Comparison of ENCODE assay signal across 8 cellular contexts in the genomic region with DNA sequence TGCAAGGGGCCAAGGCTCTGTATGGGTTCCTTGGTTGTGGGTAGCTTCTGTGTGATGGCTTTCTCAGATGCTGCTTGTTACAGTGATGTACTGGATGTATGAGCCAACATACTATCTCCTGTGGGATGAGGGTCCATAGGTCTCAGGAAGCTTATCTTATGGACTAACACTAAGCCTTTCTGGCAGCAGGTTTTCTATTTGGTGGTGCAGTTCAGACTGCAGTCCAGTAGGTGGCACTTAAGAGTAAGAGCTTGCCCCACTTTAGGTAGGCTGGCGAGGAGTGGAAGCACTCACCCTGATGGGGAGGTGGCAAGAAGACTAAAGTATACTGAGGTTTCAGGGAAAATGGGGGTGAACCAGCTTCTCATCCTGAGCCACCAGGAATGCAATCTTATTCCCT.
DNase-seq lines count a peak whose midpoint lies in the region; ATAC-seq, FAIRE-seq and TF ChIP-seq lines count a peak whose summit lies in the region.

No MANE protein-coding gene starts in this region.

- H3K18ac ChIP-seq in mesenchymal stem cell (ENCODE audit: low read depth in 1 of 2, low read length in 2 of 2): no peak overlapping the region

- H3K9me2 ChIP-seq in PC-3 (replicated peaks; ENCODE audit: low read length): no peaks in the 10 kb centered on the region

- no peak overlapping the region for H3K4me2 ChIP-seq in PC-3 (ENCODE audit: low read length)
- no peak overlapping the region for H3K4me2 ChIP-seq in K562 (ENCODE audit: insufficient read depth, low read length)
- no peak overlapping the region for H3K4me2 ChIP-seq in mesenchymal stem cell (ENCODE audit: low read length, poor library complexity, severe bottlenecking)

- no peak overlapping the region for H2AK5ac ChIP-seq in mesenchymal stem cell (ENCODE audit: low read length, severe bottlenecking)

- H3K4me3 ChIP-seq in AG04449 (ENCODE audit: low read depth, low read length): no peak overlapping the region
- H3K4me3 ChIP-seq in PC-3 (ENCODE audit: low read length): no peak overlapping the region
- H3K4me3 ChIP-seq in K562: no peak overlapping the region
- no peak overlapping the region for H3K4me3 ChIP-seq in mesenchymal stem cell (ENCODE audit: insufficient read depth in 1 of 2, low read depth in 1 of 2, low read length in 2 of 2)

- ATAC-seq in HG02885 (IDR thresholded peaks at IDR 0.05; ENCODE audit: poor library complexity, unreplicated experiment): peak; percentile 79
- no peak for ATAC-seq in PC-3
- ATAC-seq in K562: peak; percentile 76

- peak; percentile 8 to 47; a peak in 2 of 4 replicates for TF ChIP-seq RAD21 in K562 (CRISPR knock-in tag; conservative IDR thresholded peaks at IDR 0.05 in 1 of 2, IDR thresholded peaks at IDR 0.05 in 1 of 2)

- H2BK5ac ChIP-seq in mesenchymal stem cell (ENCODE audit: low read depth, low read length, poor library complexity, severe bottlenecking): no peak overlapping the region

- no peak overlapping the region for H2AFZ ChIP-seq in PC-3 (ENCODE audit: low read length)
- H2AFZ ChIP-seq in K562 (ENCODE audit: low read depth, low read length): no peak overlapping the region
- no peak overlapping the region for H2AFZ ChIP-seq in mesenchymal stem cell (ENCODE audit: low read depth, low read length)

- WGBS in K562 (ENCODE audit: insufficient coverage, low coverage, missing lambda C conversion rate): 0% methylated on average over 1 of the region's 1 CpG
- WGBS in mesenchymal stem cell: 43% methylated on average over 1 of the region's 1 CpG

- no peaks in the 10 kb centered on the region for H3K79me1 ChIP-seq in mesenchymal stem cell (replicated peaks; ENCODE audit: low read length, poor library complexity, severe bottlenecking)

- H3K9ac ChIP-seq in PC-3 (ENCODE audit: low read length) (no peak overlapping the region), K562 (ENCODE audit: insufficient read depth in 1 of 2, low read depth in 2 of 2, low read length in 2 of 2) (no peak overlapping the region), mesenchymal stem cell (ENCODE audit: low read length) (no peak overlapping the region)

- peak; percentile 36 for TF ChIP-seq CTCF in AG04449 (IDR thresholded peaks at IDR 0.05; ENCODE audit: insufficient read depth, low read length, missing control alignments)
- TF ChIP-seq CTCF in GM12872 (IDR thresholded peaks at IDR 0.05; ENCODE audit: insufficient read depth, low read depth, low read length): peak; percentile 76
- TF ChIP-seq CTCF in PC-3 (conservative IDR thresholded peaks at IDR 0.05; ENCODE audit: low read depth, low read length): peak; percentile 70
- peak; percentile 44 to 60 (median 59); a peak in 5 of 6 replicates for TF ChIP-seq CTCF in K562 (IDR thresholded peaks at IDR 0.05 in 2 of 3, conservative IDR thresholded peaks at IDR 0.05 in 1 of 3; ENCODE audit: insufficient read depth in 2 of 3, low read depth in 1 of 3, low read length in 3 of 3)

- CTCF ChIA-PET in AG04449 (lab: Yijun Ruan, JAX) (no interaction called here), PC-3 (lab: Charles Lee) (interaction anchor here (0.6 kb wide), 1 partner anchor 207 kb away, joined by 3 read pairs; no protein-coding TSS in a partner anchor), K562 (lab: Yijun Ruan, JAX; ENCODE audit: low intra/inter-chr PET ratio) (interaction anchor here (0.8 to 1.0 kb wide), 2 partner anchors 208 to 209 kb away, joined by 3 to 7 read pairs; no protein-coding TSS in a partner anchor)

- H4K20me1 ChIP-seq in PC-3 (ENCODE audit: low read length): no peaks in the 10 kb centered on the region
- 0 out of 2 replicates have a peak, but pooled peaks cover 3% of the 10 kb centered on the region for H4K20me1 ChIP-seq in K562 (replicated peaks; ENCODE audit: control insufficient read depth, insufficient read depth, low read length)

- H3K27me3 ChIP-seq in PC-3 (ENCODE audit: low read length) (no peaks in the 10 kb centered on the region), K562 (ENCODE audit: control insufficient read depth in 2 of 2, insufficient read depth in 2 of 2, low read length in 2 of 2) (no peaks in the 10 kb centered on the region), mesenchymal stem cell (ENCODE audit: control insufficient read depth in 1 of 2, insufficient read depth in 1 of 2, low read length in 2 of 2) (peaks cover 0 to 10% of the 10 kb centered on the region in 2 experiments)

- H3K9me1 ChIP-seq in K562 (ENCODE audit: control insufficient read depth, insufficient read depth, low read length): no peaks in the 10 kb centered on the region

- no peaks in the 10 kb centered on the region for H3F3A ChIP-seq in PC-3 (ENCODE audit: low read length, unreplicated experiment)

- FAIRE-seq in K562 (lab: Jason Lieb, UNC): no peak

- no peak for TF ChIP-seq EP300 in K562 (IDR thresholded peaks at IDR 0.05; ENCODE audit: low read length)

- no peak overlapping the region for H4K91ac ChIP-seq in mesenchymal stem cell (ENCODE audit: low read length)

- TF ChIP-seq POLR2A in K562 (conservative IDR thresholded peaks at IDR 0.05): no peak

- H3K4ac ChIP-seq in mesenchymal stem cell (ENCODE audit: low read depth in 1 of 2, low read length in 2 of 2): no peak overlapping the region

- H3K4me1 ChIP-seq in PC-3 (ENCODE audit: insufficient read depth, low read length) (no peaks in the 10 kb centered on the region), K562 (replicated peaks in 1 of 2; ENCODE audit: control insufficient read depth in 2 of 2, insufficient read depth in 2 of 2, low read length in 2 of 2) (no peaks in the 10 kb centered on the region), mesenchymal stem cell (ENCODE audit: control insufficient read depth, insufficient read depth, low read depth, low read length) (no peaks in the 10 kb centered on the region)

- POLR2A ChIA-PET in AG04449 (lab: Yijun Ruan, JAX): interaction anchor here (0.7 kb wide), 1 partner anchor 571 kb away, joined by 3 read pairs; no protein-coding TSS in a partner anchor
- POLR2A ChIA-PET in PC-3 (lab: Charles Lee; ENCODE audit: unreplicated experiment): no interaction called here
- POLR2A ChIA-PET in K562 (lab: Yijun Ruan, JAX): no interaction called here

- no peak overlapping the region for H4K8ac ChIP-seq in mesenchymal stem cell (ENCODE audit: low read length)

- no peaks in the 10 kb centered on the region for H3K9me3 ChIP-seq in PC-3 (ENCODE audit: low read length)
- no peaks in the 10 kb centered on the region for H3K9me3 ChIP-seq in K562 (replicated peaks; ENCODE audit: control insufficient read depth, insufficient read depth, low read depth, low read length)
- H3K9me3 ChIP-seq in mesenchymal stem cell (ENCODE audit: control insufficient read depth, low read length): no peaks in the 10 kb centered on the region

- DNase-seq in AG04449 (ENCODE audit: low read depth, low spot score) (no peak), PC-3 (peak; percentile 55), K562 (ENCODE audit: extremely low read depth in 1 of 4, low spot score in 3 of 4) (peak; percentile 11 to 40 (median 20)), mesenchymal stem cell (peak; percentile 23), NCI-H1048 (lab: John Stamatoyannopoulos, UW) (no peak), NCI-H2196 (lab: John Stamatoyannopoulos, UW; ENCODE audit: unreplicated experiment) (no peak)

- H3K79me2 ChIP-seq in PC-3 (ENCODE audit: low read length) (no peaks in the 10 kb centered on the region), K562 (ENCODE audit: control insufficient read depth, insufficient read depth, low read length) (no peaks in the 10 kb centered on the region)

- no peak overlapping the region for H2BK120ac ChIP-seq in mesenchymal stem cell (ENCODE audit: low read depth, low read length)

- no peak overlapping the region for H2BK12ac ChIP-seq in mesenchymal stem cell (ENCODE audit: low read length in 2 of 2)

- H2BK15ac ChIP-seq in mesenchymal stem cell (ENCODE audit: low read depth, poor library complexity, severe bottlenecking): no peak overlapping the region

- BruUV-seq in PC-3 (replicated peaks; lab: Mats Ljungman, UMichigan): no TSS peak
- no TSS peak for BruUV-seq in K562 (replicated peaks; lab: Mats Ljungman, UMichigan)

- no peak overlapping the region for H3K23ac ChIP-seq in mesenchymal stem cell (ENCODE audit: low read length in 2 of 2)

- intact Hi-C loops in PC-3 (cut with micrococcal nuclease): loop anchor here (2.0 to 10.0 kb wide), 2 partner anchors 209 to 405 kb away; no protein-coding TSS in a partner anchor
- intact Hi-C loops in K562 (cut with micrococcal nuclease): loop anchor here (1.0 to 10.0 kb wide), 2 partner anchors 209 to 405 kb away; no protein-coding TSS in a partner anchor

- H3K27ac ChIP-seq in PC-3 (ENCODE audit: low read length) (no peak overlapping the region), K562 (ENCODE audit: extremely low read depth, low read depth, low read length) (no peak overlapping the region), mesenchymal stem cell (ENCODE audit: low read length, poor library complexity, severe bottlenecking) (no peak overlapping the region)

- in situ Hi-C loops in K562 (cut with MboI): no loop called here

- H3K36me3 ChIP-seq in PC-3 (ENCODE audit: low read depth, low read length) (no peaks in the 10 kb centered on the region), K562 (ENCODE audit: control insufficient read depth, insufficient read depth, low read length) (no peaks in the 10 kb centered on the region), mesenchymal stem cell (ENCODE audit: control insufficient read depth in 1 of 2, insufficient read depth in 2 of 2, low read depth in 1 of 2, low read length in 2 of 2) (no peaks in the 10 kb centered on the region)

- H3K14ac ChIP-seq in mesenchymal stem cell (ENCODE audit: low read length in 2 of 2): no peak overlapping the region

TF ChIP-seq in K562, 482 proteins besides CTCF, POLR2A, EP300 and RAD21 (continues in another document):
- 0 out of 2 replicates have a peak, but pooled peaks have one; percentile 14 for TF ChIP-seq SMC3 (conservative IDR thresholded peaks at IDR 0.05; ENCODE audit: insufficient read depth, low read depth, low read length)
- TF ChIP-seq GABPB1 (CRISPR knock-in tag; IDR thresholded peaks at IDR 0.05): no peak
- TF ChIP-seq ZNF764 (CRISPR knock-in tag; IDR thresholded peaks at IDR 0.05; ENCODE audit: low read depth): 0 out of 2 replicates have a peak, but pooled peaks have one; percentile 29

Comparison
In these comparisons a context has a peak if more than half of its experiments do, and no peak if none do; other contexts are left out.
1. DNase-seq: peak in PC-3 (single experiment), K562 (4 of 4) and mesenchymal stem cell (single experiment); none in AG04449 (single experiment), NCI-H1048 (single experiment) and NCI-H2196 (single experiment).
2. Peak in every context shown above with its lines, with median percentiles within 50 percentile points of each other: CTCF ChIP-seq.